ENCODE assay signal across 8 cellular contexts in genomic region chr21:34073749-34074282, GRCh38. TPM values are rescaled to one million over a fixed set of nuclear protein-coding genes. Genes with fewer than 3 reads are reported as not detected.
DNase-seq lines count a peak whose midpoint lies in the region; ATAC-seq and TF ChIP-seq lines count a peak whose summit lies in the region.

No MANE protein-coding gene starts in this region.

- H3K27ac Mint-ChIP-seq in activated naive CD8-positive, alpha-beta T cell, result peak overlapping the region; percentile 95

- no peaks in the 10 kb centered on the region for H3K9me3 Mint-ChIP-seq in activated naive CD8-positive, alpha-beta T cell (ENCODE audit: low read depth)

- H3K36me3 Mint-ChIP-seq in activated naive CD8-positive, alpha-beta T cell, result peaks cover 20% of the 10 kb centered on the region

- H3K9me3 ChIP-seq in OCI-LY1 (ENCODE audit: low read length), result no peaks in the 10 kb centered on the region
- H3K9me3 ChIP-seq in left ventricle myocardium inferior (replicated peaks), result no peaks in the 10 kb centered on the region
- H3K9me3 ChIP-seq in psoas muscle, result no peaks in the 10 kb centered on the region

- no peaks in the 10 kb centered on the region for H3F3A ChIP-seq in OCI-LY1 (ENCODE audit: insufficient read depth, low read length)

- no peaks in the 10 kb centered on the region for H4K20me1 ChIP-seq in OCI-LY1 (ENCODE audit: insufficient read depth, low read length)

- H3K4me3 ChIP-seq in OCI-LY1 (ENCODE audit: low read depth, low read length, poor library complexity, severe bottlenecking), result peak overlapping the region; percentile 89
- peak overlapping the region; percentile 86 for H3K4me3 ChIP-seq in left ventricle myocardium inferior
- peak overlapping the region; percentile 83 for H3K4me3 ChIP-seq in psoas muscle

- H3K4me1 Mint-ChIP-seq in activated naive CD8-positive, alpha-beta T cell (ENCODE audit: low read depth), result peaks cover 52% of the 10 kb centered on the region

- H3K4me3 Mint-ChIP-seq in activated naive CD8-positive, alpha-beta T cell, result peak overlapping the region; percentile 87

- H3K9me2 ChIP-seq in OCI-LY1 (ENCODE audit: low read depth, low read length), result no peaks in the 10 kb centered on the region

- 0 to 1% (median 1%) methylated on average over 43 to 94 of the region's 95 CpGs for WGBS in psoas muscle, 3 donors

- TF ChIP-seq CTCF in OCI-LY1 (IDR thresholded peaks at IDR 0.05; ENCODE audit: low read length) (no peak), left ventricle myocardium inferior (IDR thresholded peaks at IDR 0.05; ENCODE audit: borderline replicate concordance) (no peak), psoas muscle (IDR thresholded peaks at IDR 0.05) (no peak)

- DNase-seq in NCI-H2227 (lab: John Stamatoyannopoulos, UW; ENCODE audit: unreplicated experiment) (peak; percentile 67), NCI-H2227 treated with DMSO at 0.1 percent for 48 hours (lab: John Stamatoyannopoulos, UW) (no peak), left ventricle myocardium inferior (peak; percentile 42), psoas muscle (peak; percentile 56 to 70), NCI-H128 (lab: John Stamatoyannopoulos, UW; ENCODE audit: unreplicated experiment) (no peak)

- H3K27ac ChIP-seq in OCI-LY1 (ENCODE audit: low read depth, low read length, poor library complexity, severe bottlenecking) (peak overlapping the region; percentile 29), left ventricle myocardium inferior (replicated peaks) (peak overlapping the region; percentile 93), psoas muscle (peak overlapping the region; percentile 79)

- no peak overlapping the region for H2AFZ ChIP-seq in OCI-LY1 (ENCODE audit: low read length)

- peaks cover 48% of the 10 kb centered on the region for H3K79me2 ChIP-seq in OCI-LY1 (ENCODE audit: insufficient read depth, low read length)

- H3K27me3 ChIP-seq in OCI-LY1 (ENCODE audit: insufficient read depth, low read length) (no peaks in the 10 kb centered on the region), left ventricle myocardium inferior (ENCODE audit: low read depth) (no peaks in the 10 kb centered on the region), psoas muscle (ENCODE audit: insufficient read depth in 3 of 3, low read length in 2 of 3) (no peaks in the 10 kb centered on the region)

- H3K27me3 Mint-ChIP-seq in activated naive CD8-positive, alpha-beta T cell, result no peaks in the 10 kb centered on the region

- peak overlapping the region; percentile 87 for H3K4me2 ChIP-seq in OCI-LY1 (ENCODE audit: low read length)

- peak overlapping the region; percentile 88 for H3K9ac ChIP-seq in OCI-LY1 (ENCODE audit: low read length)

- H3K4me1 ChIP-seq in OCI-LY1 (ENCODE audit: insufficient read depth, low read length, severe bottlenecking) (peaks cover 53% of the 10 kb centered on the region), left ventricle myocardium inferior (peaks cover 53% of the 10 kb centered on the region), psoas muscle (peaks cover 45% of the 10 kb centered on the region)

- ATAC-seq in HG02678 (IDR thresholded peaks at IDR 0.05; ENCODE audit: unreplicated experiment), result peak; percentile 41
- ATAC-seq in psoas muscle, result peak; percentile 41 to 61 (median 59)

- intact Hi-C loops in left ventricle myocardium inferior (cut with micrococcal nuclease) (no loop called here), psoas muscle (cut with DNase I) (loop anchor here (2.0 to 10.0 kb wide), 4 partner anchors 53 to 273 kb away; no protein-coding TSS in a partner anchor)

- peaks cover 42% of the 10 kb centered on the region for H3K36me3 ChIP-seq in OCI-LY1 (ENCODE audit: insufficient read depth, low read length)
- H3K36me3 ChIP-seq in left ventricle myocardium inferior, result no peaks in the 10 kb centered on the region
- peaks cover 0 to 3% of the 10 kb centered on the region in 2 donors for H3K36me3 ChIP-seq in psoas muscle (ENCODE audit: insufficient read depth in 1 of 2, low read depth in 1 of 2)

RNA-seq across cellular contexts. Expression of gene MRPS6, which starts 0.4 kb away (rescaled TPM):
- total RNA-seq in left ventricle myocardium inferior, result 61.9 TPM
- 10 to 100 TPM; 38.8 to 92.9 (median 76.7) TPM for total RNA-seq in psoas muscle
- polyA plus RNA-seq in psoas muscle, result 100 to 1,000 TPM in 2 of 3 donors, 10 to 100 TPM in 1; 69.9 to 191 (median 116) TPM

RNA-seq across cellular contexts. Expression of gene SLC5A3, which starts 0.4 kb away (rescaled TPM):
- 4.7 TPM for total RNA-seq in left ventricle myocardium inferior
- 10 to 100 TPM in 1 of 4 donors, 1 to 10 TPM in 3; 2.6 to 12.8 (median 6.7) TPM for total RNA-seq in psoas muscle
- polyA plus RNA-seq in psoas muscle, result 10 to 100 TPM in 1 of 3 donors, 1 to 10 TPM in 1, under 1 TPM in 1; 0.70 to 17.2 (median 2.9) TPM

Comparison
In these comparisons a context has a peak if more than half of its experiments do, and no peak if none do; other contexts are left out.
1. DNase-seq: peak in NCI-H2227 (single experiment), left ventricle myocardium inferior (single experiment) and psoas muscle (2 of 2); none in NCI-H2227 treated with DMSO at 0.1 percent for 48 hours (single experiment) and NCI-H128 (single experiment).
2. H3K27ac ChIP-seq: peak in every context shown above with its lines; median percentile 93 in left ventricle myocardium inferior; 79 in psoas muscle; 29 in OCI-LY1.
3. Peak in every context shown above with its lines, with median percentiles within 50 percentile points of each other: H3K4me3 ChIP-seq.